Comparison of ENCODE assay signal across 1 cellular context in genomic region chr18:2571200-2572143, GRCh38.
TF ChIP-seq lines count a peak whose summit lies in the region.

TSS of gene METTL4 (minus strand) at chr18:2571505. CDS start at chr18:2567216, 4,289 bp downstream.
TSS of gene NDC80 (plus strand) at chr18:2571557. CDS start at chr18:2572986, 1,429 bp downstream.

TF ChIP-seq in K562, 482 proteins besides CTCF, POLR2A, EP300 and RAD21 (continued from another document and continues in another):
- TF ChIP-seq YY1 (IDR thresholded peaks at IDR 0.05; ENCODE audit: borderline replicate concordance in 1 of 3, control insufficient read depth in 1 of 3, extremely low read depth in 1 of 3, insufficient read depth in 3 of 3, insufficient read length in 1 of 3, insufficient replicate concordance in 2 of 3, low read depth in 1 of 3, low read length in 2 of 3) = peak; percentile 96 to 98 (median 97)
- TF ChIP-seq NCOR1 (IDR thresholded peaks at IDR 0.05) = peak; percentile 26; the same call in 1 of the 2 replicates
- TF ChIP-seq TCF3 (CRISPR knock-in tag; IDR thresholded peaks at IDR 0.05) = 0 out of 2 replicates have a peak, but pooled peaks have one; percentile 4
- 0 out of 2 replicates have a peak, but pooled peaks have one; percentile 43 for TF ChIP-seq BHLHE40 (IDR thresholded peaks at IDR 0.05; ENCODE audit: low read length)
- 0 out of 4 replicates have a peak, but pooled peaks of 1 of the 2 experiments have one; percentile 51 for TF ChIP-seq MLX (CRISPR knock-in tag; conservative IDR thresholded peaks at IDR 0.05)
- TF ChIP-seq, protein P1, sequence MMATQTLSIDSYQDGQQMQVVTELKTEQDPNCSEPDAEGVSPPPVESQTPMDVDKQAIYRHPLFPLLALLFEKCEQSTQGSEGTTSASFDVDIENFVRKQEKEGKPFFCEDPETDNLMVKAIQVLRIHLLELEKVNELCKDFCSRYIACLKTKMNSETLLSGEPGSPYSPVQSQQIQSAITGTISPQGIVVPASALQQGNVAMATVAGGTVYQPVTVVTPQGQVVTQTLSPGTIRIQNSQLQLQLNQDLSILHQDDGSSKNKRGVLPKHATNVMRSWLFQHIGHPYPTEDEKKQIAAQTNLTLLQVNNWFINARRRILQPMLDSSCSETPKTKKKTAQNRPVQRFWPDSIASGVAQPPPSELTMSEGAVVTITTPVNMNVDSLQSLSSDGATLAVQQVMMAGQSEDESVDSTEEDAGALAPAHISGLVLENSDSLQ (IDR thresholded peaks at IDR 0.05) = peak; percentile 46; the same call in 1 of the 2 replicates
- no peak for TF ChIP-seq PTTG1 (tag; IDR thresholded peaks at IDR 0.05; ENCODE audit: low read depth)
- TF ChIP-seq NR2C1 (IDR thresholded peaks at IDR 0.05) = peak; percentile 76
- TF ChIP-seq NR2C1 (tag; IDR thresholded peaks at IDR 0.05) = peak; percentile 78
- TF ChIP-seq FOXK1 (CRISPR knock-in tag; IDR thresholded peaks at IDR 0.05; ENCODE audit: borderline replicate concordance) = peak; percentile 77; the same call in 1 of the 2 replicates
- no peak for TF ChIP-seq TCFL5 (CRISPR knock-in tag; conservative IDR thresholded peaks at IDR 0.05)
- peak; percentile 67; the same call in 1 of the 2 replicates for TF ChIP-seq KLF13 (tag; IDR thresholded peaks at IDR 0.05; ENCODE audit: borderline replicate concordance, low read depth)
- TF ChIP-seq ZFX (CRISPR knock-in tag; IDR thresholded peaks at IDR 0.05) = peak; percentile 72
- TF ChIP-seq, protein P2, sequence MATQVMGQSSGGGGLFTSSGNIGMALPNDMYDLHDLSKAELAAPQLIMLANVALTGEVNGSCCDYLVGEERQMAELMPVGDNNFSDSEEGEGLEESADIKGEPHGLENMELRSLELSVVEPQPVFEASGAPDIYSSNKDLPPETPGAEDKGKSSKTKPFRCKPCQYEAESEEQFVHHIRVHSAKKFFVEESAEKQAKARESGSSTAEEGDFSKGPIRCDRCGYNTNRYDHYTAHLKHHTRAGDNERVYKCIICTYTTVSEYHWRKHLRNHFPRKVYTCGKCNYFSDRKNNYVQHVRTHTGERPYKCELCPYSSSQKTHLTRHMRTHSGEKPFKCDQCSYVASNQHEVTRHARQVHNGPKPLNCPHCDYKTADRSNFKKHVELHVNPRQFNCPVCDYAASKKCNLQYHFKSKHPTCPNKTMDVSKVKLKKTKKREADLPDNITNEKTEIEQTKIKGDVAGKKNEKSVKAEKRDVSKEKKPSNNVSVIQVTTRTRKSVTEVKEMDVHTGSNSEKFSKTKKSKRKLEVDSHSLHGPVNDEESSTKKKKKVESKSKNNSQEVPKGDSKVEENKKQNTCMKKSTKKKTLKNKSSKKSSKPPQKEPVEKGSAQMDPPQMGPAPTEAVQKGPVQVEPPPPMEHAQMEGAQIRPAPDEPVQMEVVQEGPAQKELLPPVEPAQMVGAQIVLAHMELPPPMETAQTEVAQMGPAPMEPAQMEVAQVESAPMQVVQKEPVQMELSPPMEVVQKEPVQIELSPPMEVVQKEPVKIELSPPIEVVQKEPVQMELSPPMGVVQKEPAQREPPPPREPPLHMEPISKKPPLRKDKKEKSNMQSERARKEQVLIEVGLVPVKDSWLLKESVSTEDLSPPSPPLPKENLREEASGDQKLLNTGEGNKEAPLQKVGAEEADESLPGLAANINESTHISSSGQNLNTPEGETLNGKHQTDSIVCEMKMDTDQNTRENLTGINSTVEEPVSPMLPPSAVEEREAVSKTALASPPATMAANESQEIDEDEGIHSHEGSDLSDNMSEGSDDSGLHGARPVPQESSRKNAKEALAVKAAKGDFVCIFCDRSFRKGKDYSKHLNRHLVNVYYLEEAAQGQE (CRISPR knock-in tag; IDR thresholded peaks at IDR 0.05; ENCODE audit: low read depth) = peak; percentile 36; the same call in 1 of the 2 replicates
- no peak for TF ChIP-seq BRF2 (IDR thresholded peaks at IDR 0.05; ENCODE audit: borderline replicate concordance, insufficient read depth, insufficient read length)
- peak; percentile 83 for TF ChIP-seq PML (IDR thresholded peaks at IDR 0.05; ENCODE audit: low read length)
- no peak for TF ChIP-seq YBX1 (IDR thresholded peaks at IDR 0.05)
- TF ChIP-seq ZNF589 (CRISPR knock-in tag; IDR thresholded peaks at IDR 0.05; ENCODE audit: low read depth) = peak; percentile 83
- TF ChIP-seq GABPA (tag; conservative IDR thresholded peaks at IDR 0.05; ENCODE audit: low read depth) = peak; percentile 75
- peak; percentile 75 for TF ChIP-seq PHF20 (IDR thresholded peaks at IDR 0.05; ENCODE audit: partially characterized antibody)
- TF ChIP-seq ZBTB7A (IDR thresholded peaks at IDR 0.05; ENCODE audit: borderline replicate concordance, control insufficient read depth, low read depth, low read length) = peak; percentile 62; the same call in 1 of the 2 replicates
- TF ChIP-seq ARID1B (IDR thresholded peaks at IDR 0.05) = 0 out of 2 replicates have a peak, but pooled peaks have one; percentile 10
- TF ChIP-seq JUN (IDR thresholded peaks at IDR 0.05; ENCODE audit: borderline replicate concordance, low read depth, low read length) = peak; percentile 90
- TF ChIP-seq JUN (CRISPR knock-in tag; IDR thresholded peaks at IDR 0.05; ENCODE audit: borderline replicate concordance) = 0 out of 2 replicates have a peak, but pooled peaks have one; percentile 33
- TF ChIP-seq TAF9B (IDR thresholded peaks at IDR 0.05; ENCODE audit: partially characterized antibody) = peak; percentile 70
- TF ChIP-seq, protein P3, sequence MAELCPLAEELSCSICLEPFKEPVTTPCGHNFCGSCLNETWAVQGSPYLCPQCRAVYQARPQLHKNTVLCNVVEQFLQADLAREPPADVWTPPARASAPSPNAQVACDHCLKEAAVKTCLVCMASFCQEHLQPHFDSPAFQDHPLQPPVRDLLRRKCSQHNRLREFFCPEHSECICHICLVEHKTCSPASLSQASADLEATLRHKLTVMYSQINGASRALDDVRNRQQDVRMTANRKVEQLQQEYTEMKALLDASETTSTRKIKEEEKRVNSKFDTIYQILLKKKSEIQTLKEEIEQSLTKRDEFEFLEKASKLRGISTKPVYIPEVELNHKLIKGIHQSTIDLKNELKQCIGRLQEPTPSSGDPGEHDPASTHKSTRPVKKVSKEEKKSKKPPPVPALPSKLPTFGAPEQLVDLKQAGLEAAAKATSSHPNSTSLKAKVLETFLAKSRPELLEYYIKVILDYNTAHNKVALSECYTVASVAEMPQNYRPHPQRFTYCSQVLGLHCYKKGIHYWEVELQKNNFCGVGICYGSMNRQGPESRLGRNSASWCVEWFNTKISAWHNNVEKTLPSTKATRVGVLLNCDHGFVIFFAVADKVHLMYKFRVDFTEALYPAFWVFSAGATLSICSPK (IDR thresholded peaks at IDR 0.05; ENCODE audit: borderline replicate concordance) = peak; percentile 78; the same call in 1 of the 2 replicates
- no peak for TF ChIP-seq MITF (IDR thresholded peaks at IDR 0.05)
- peak; percentile 88 for TF ChIP-seq ARID4B (CRISPR knock-in tag; IDR thresholded peaks at IDR 0.05)
- TF ChIP-seq NBN (IDR thresholded peaks at IDR 0.05; ENCODE audit: low read depth) = peak; percentile 97; the same call in 1 of the 2 replicates
- no peak for TF ChIP-seq RREB1 (CRISPR knock-in tag; IDR thresholded peaks at IDR 0.05)
- TF ChIP-seq HDAC1 (IDR thresholded peaks at IDR 0.05) = peak in 1 of 2 experiments; percentile 88; a peak in 3 of 4 replicates
- no peak for TF ChIP-seq NR2F6 (CRISPR knock-in tag; IDR thresholded peaks at IDR 0.05)
- TF ChIP-seq EHMT2 (IDR thresholded peaks at IDR 0.05) = 0 out of 2 replicates have a peak, but pooled peaks have one; percentile 12
- no peak for TF ChIP-seq BRCA1 (IDR thresholded peaks at IDR 0.05)
- 0 out of 2 replicates have a peak, but pooled peaks have one; percentile 66 for TF ChIP-seq BRCA1 (CRISPR knock-in tag; IDR thresholded peaks at IDR 0.05)
